22 cellular contexts compared by ENCODE assay signal in the genomic region with DNA sequence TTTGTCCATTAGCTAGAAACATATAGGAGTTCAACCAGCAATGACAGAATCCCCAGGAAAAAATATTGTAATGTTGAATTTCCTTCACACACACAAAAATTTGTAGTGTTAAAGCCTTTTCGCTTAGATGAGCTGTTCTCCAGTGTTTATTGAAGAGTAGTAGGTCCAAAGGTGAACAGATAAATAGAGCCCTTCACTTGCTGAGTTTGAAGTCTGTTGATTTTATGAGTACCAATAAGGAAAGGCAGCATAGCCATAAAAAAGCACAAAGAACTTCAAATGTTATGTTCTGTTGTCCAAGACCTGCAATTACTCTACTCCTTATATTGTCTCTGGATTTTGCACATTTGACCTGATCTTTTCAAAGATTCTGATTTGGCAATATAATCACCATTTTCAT.
"Had no signal": no experiment of that assay in that cellular context is flagged by ENCODE, and none has a peak within 500 bp of the region (broad histone marks: within the 10 kb centered on the region; RNA-seq: fewer than 3 reads in every experiment).

No MANE protein-coding gene starts in this region.

- DNase-seq: activated B cell treated with CpG ODN at 0.5 μM for 24 hours; activated CD4-positive, alpha-beta T cell treated with anti-CD3 and anti-CD28 coated beads for 36 hours; activated CD4-positive, alpha-beta T cell treated with anti-CD3 and anti-CD28 coated beads, Interleukin-2, amount 50 U/mL, for 4 hours; activated CD8-positive, alpha-beta memory T cell treated with anti-CD3 and anti-CD28 coated beads for 24 hours; activated CD8-positive, alpha-beta memory T cell treated with anti-CD3 and anti-CD28 coated beads, Interleukin-2, amount 50 U/mL, for 4 hours; activated naive CD4-positive, alpha-beta T cell; activated naive CD8-positive, alpha-beta T cell treated with anti-CD3 and anti-CD28 coated beads for 36 hours; activated T-cell treated with anti-CD3 and anti-CD28 coated beads, Interleukin-2, amount 50 U/mL, for 24 hours; cortex of kidney; heart right ventricle; right cardiac atrium; stimulated activated CD4-positive, alpha-beta T cell treated with anti-CD3 and anti-CD28 coated beads, Interleukin-2, amount 100 ng/mL, for 24 hours; T1000; trophoblast cell; uterus had no signal

- H3K27ac ChIP-seq: breast epithelium, heart right ventricle, parathyroid adenoma, uterus had no signal

- H3K9me3 ChIP-seq: breast epithelium, uterus had no signal

- H3K36me3 ChIP-seq: breast epithelium, heart right ventricle, uterus had no signal

- H2AFZ ChIP-seq: parathyroid adenoma had no signal

- H3K4me3 ChIP-seq: breast epithelium, heart right ventricle, lung, uterus had no signal

- ATAC-seq: activated CD4-positive, alpha-beta T cell treated with anti-CD3 and anti-CD28 coated beads for 36 hours; heart right ventricle; natural killer cell treated with Interleukin-12 subunit alpha and Interleukin-12 subunit beta and Interleukin-15 and Interleukin-18, amount 100 ng/mL, for 72 hours; right cardiac atrium; stimulated activated memory B cell treated with anti-CD40 and anti-IgM and Interleukin-4, amounts not matched to agents 10 μg/mL and 1 μg/mL and 100 μg/mL, for 72 hours had no signal

- H3K9ac ChIP-seq: parathyroid adenoma had no signal

- H3K27me3 ChIP-seq: breast epithelium, heart right ventricle, uterus had no signal

- H3K4me1 ChIP-seq: breast epithelium, heart right ventricle, parathyroid adenoma, uterus had no signal

- FAIRE-seq: endometrium, keratinocyte had no signal
